13 cellular contexts compared by ENCODE assay signal in the genomic region with DNA sequence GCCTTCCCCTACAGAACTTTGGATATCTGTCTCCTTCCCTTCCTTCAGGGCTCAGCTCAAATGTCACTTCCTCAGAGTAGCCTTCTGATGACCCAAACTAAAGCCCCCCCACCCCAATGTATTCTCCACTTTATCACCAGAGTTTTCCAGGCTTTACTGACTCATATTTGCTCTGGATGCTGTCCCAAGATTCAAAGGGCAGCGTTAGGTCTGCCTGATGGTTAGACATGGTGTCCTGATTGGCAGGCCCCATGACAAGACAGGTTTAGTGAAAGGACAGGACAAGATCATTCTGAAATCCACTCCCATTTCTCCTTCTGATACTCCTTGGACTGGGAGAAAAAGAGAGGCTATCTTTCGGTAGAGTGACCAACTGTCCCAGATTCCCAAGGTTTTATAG. TPM values are rescaled to one million over a fixed set of nuclear protein-coding genes. Genes with fewer than 3 reads are reported as not detected.
DNase-seq lines count a peak whose midpoint lies in the region; ATAC-seq and TF ChIP-seq lines count a peak whose summit lies in the region.
"Had no signal": no experiment of that assay in that cellular context is flagged by ENCODE, and none has a peak within 500 bp of the region (broad histone marks: within the 10 kb centered on the region; RNA-seq: fewer than 3 reads in every experiment).

No MANE protein-coding gene starts in this region.

- intact Hi-C loops in body of pancreas (cut with DNase I) (no loop called here), psoas muscle (cut with DNase I) (loop anchor here in 1 of 2 donors (5.0 kb wide), 1 partner anchor 42 kb away; a partner anchor contains a TSS)

- H3K36me3 ChIP-seq in body of pancreas (replicated peaks in 1 of 2; ENCODE audit: insufficient read depth in 1 of 2, low read depth in 2 of 2) (no peaks in the 10 kb centered on the region), liver (ENCODE audit: control insufficient read depth in 4 of 4, insufficient read depth in 3 of 4, low read depth in 1 of 4, low read length in 3 of 4) (no peaks in the 10 kb centered on the region), psoas muscle (ENCODE audit: insufficient read depth in 1 of 2, low read depth in 1 of 2) (no peaks in the 10 kb centered on the region)
- H3K36me3 ChIP-seq: BLaER1 had no signal

- H3K27ac ChIP-seq in body of pancreas (peak overlapping the region; percentile 52 to 74 (median 62)), liver (ENCODE audit: low read depth in 1 of 2, low read length in 2 of 2) (peak overlapping the region; percentile 49 to 60), psoas muscle (peak overlapping the region; percentile 56)
- H3K27ac ChIP-seq: BLaER1 had no signal

- H3K4me3 ChIP-seq in body of pancreas, result no peak overlapping the region
- no peak overlapping the region for H3K4me3 ChIP-seq in liver (ENCODE audit: low read depth in 1 of 3, low read length in 3 of 3)
- no peak overlapping the region for H3K4me3 ChIP-seq in psoas muscle
- H3K4me3 ChIP-seq: BLaER1 had no signal

- ATAC-seq in body of pancreas, result no peak
- peak in 3 of 4 donors; percentile 23 to 50 (median 33) for ATAC-seq in psoas muscle
- no peak for ATAC-seq in activated naive CD4-positive, alpha-beta T cell treated with anti-CD3 and anti-CD28 coated beads, Interleukin-2, amount 50 U/mL, for 72 hours

- H3K27ac Mint-ChIP-seq in activated naive CD4-positive, alpha-beta T cell treated with anti-CD3 and anti-CD28 coated beads, Interleukin-2, amount 50 U/mL, for 72 hours, result no peak overlapping the region

- H3K9me3 Mint-ChIP-seq in activated naive CD4-positive, alpha-beta T cell treated with anti-CD3 and anti-CD28 coated beads, Interleukin-2, amount 50 U/mL, for 72 hours, result no peaks in the 10 kb centered on the region
- H3K9me3 Mint-ChIP-seq: CD8-positive, alpha-beta memory T cell had no signal

- WGBS in body of pancreas, 2 donors, result 54 to 73% methylated on average over 2 of the region's 2 CpGs
- WGBS in liver, result 56% methylated on average over 2 of the region's 2 CpGs
- WGBS in psoas muscle, 3 donors, result 83 to 88% (median 85%) methylated on average over 2 of the region's 2 CpGs

- H3K27me3 ChIP-seq in body of pancreas (no peaks in the 10 kb centered on the region), liver (ENCODE audit: control insufficient read depth in 4 of 4, insufficient read depth in 4 of 4, low read length in 3 of 4) (no peaks in the 10 kb centered on the region), psoas muscle (ENCODE audit: insufficient read depth in 3 of 3, low read length in 2 of 3) (no peaks in the 10 kb centered on the region)
- H3K27me3 ChIP-seq: BLaER1 had no signal

- TF ChIP-seq RAD21 in liver (IDR thresholded peaks at IDR 0.05), result no peak

- peaks cover 0 to 5% (median 0%) of the 10 kb centered on the region in 3 donors for H3K9me3 ChIP-seq in body of pancreas
- no peaks in the 10 kb centered on the region for H3K9me3 ChIP-seq in liver (ENCODE audit: control insufficient read depth in 4 of 4, low read length in 3 of 4)
- H3K9me3 ChIP-seq in psoas muscle, result no peaks in the 10 kb centered on the region
- H3K9me3 ChIP-seq: BLaER1, Caco-2 had no signal

- H3K4me1 ChIP-seq in body of pancreas (peaks cover 47% of the 10 kb centered on the region), liver (ENCODE audit: control insufficient read depth in 4 of 4, insufficient read depth in 4 of 4, low read length in 3 of 4) (peaks cover 0 to 10% (median 2%) of the 10 kb centered on the region in 4 donors), psoas muscle (peaks cover 9% of the 10 kb centered on the region)
- H3K4me1 ChIP-seq: BLaER1 had no signal

- TF ChIP-seq POLR2A in body of pancreas (IDR thresholded peaks at IDR 0.05), result no peak

- DNase-seq in EH (ENCODE audit: low read depth), result peak; percentile 2
- peak in 3 of 4 donors; percentile 36 to 39 (median 38) for DNase-seq in body of pancreas
- no peak for DNase-seq in psoas muscle
- no peak for DNase-seq in activated naive CD4-positive, alpha-beta T cell treated with anti-CD3 and anti-CD28 coated beads, Interleukin-2, amount 50 U/mL, for 72 hours (ENCODE audit: low spot score in 2 of 2)
- DNase-seq in activated naive CD4-positive, alpha-beta T cell treated with anti-CD3 and anti-CD28 coated beads, Interleukin-2, amount 50 U/mL, for 16 hours, result no peak
- DNase-seq in GM19240 (ENCODE audit: insufficient read length, low spot score), result no peak
- DNase-seq: DND-41, GF-D8, KG1 had no signal

- H3K36me3 Mint-ChIP-seq in activated naive CD4-positive, alpha-beta T cell treated with anti-CD3 and anti-CD28 coated beads, Interleukin-2, amount 50 U/mL, for 72 hours, result no peaks in the 10 kb centered on the region
- H3K36me3 Mint-ChIP-seq: CD8-positive, alpha-beta memory T cell had no signal

- TF ChIP-seq CTCF in body of pancreas (IDR thresholded peaks at IDR 0.05) (no peak), liver (IDR thresholded peaks at IDR 0.05; ENCODE audit: low read depth, low read length, missing input control) (no peak), psoas muscle (IDR thresholded peaks at IDR 0.05) (no peak)

- no peak overlapping the region for H3K9ac ChIP-seq in liver (ENCODE audit: low read depth in 1 of 2, low read length in 2 of 2)
- H3K9ac ChIP-seq: BLaER1 had no signal

TF ChIP-seq in liver, 16 proteins besides CTCF, POLR2A, EP300 and RAD21 (continues in another document):
- no peak for TF ChIP-seq NR2F2 (IDR thresholded peaks at IDR 0.05)
- peak; percentile 43 to 84 for TF ChIP-seq JUND (IDR thresholded peaks at IDR 0.05)
- TF ChIP-seq, protein P1, sequence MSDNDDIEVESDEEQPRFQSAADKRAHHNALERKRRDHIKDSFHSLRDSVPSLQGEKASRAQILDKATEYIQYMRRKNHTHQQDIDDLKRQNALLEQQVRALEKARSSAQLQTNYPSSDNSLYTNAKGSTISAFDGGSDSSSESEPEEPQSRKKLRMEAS (IDR thresholded peaks at IDR 0.05), result no peak
- TF ChIP-seq EGR1 (IDR thresholded peaks at IDR 0.05; ENCODE audit: low read depth in 2 of 2), result no peak
- TF ChIP-seq GABPA (IDR thresholded peaks at IDR 0.05 in 1 of 2, conservative IDR thresholded peaks at IDR 0.05 in 1 of 2), result no peak
- TF ChIP-seq, protein P2, sequence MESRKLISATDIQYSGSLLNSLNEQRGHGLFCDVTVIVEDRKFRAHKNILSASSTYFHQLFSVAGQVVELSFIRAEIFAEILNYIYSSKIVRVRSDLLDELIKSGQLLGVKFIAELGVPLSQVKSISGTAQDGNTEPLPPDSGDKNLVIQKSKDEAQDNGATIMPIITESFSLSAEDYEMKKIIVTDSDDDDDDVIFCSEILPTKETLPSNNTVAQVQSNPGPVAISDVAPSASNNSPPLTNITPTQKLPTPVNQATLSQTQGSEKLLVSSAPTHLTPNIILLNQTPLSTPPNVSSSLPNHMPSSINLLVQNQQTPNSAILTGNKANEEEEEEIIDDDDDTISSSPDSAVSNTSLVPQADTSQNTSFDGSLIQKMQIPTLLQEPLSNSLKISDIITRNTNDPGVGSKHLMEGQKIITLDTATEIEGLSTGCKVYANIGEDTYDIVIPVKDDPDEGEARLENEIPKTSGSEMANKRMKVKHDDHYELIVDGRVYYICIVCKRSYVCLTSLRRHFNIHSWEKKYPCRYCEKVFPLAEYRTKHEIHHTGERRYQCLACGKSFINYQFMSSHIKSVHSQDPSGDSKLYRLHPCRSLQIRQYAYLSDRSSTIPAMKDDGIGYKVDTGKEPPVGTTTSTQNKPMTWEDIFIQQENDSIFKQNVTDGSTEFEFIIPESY (IDR thresholded peaks at IDR 0.05), result peak; percentile 19
- peak; percentile 55 for TF ChIP-seq HNF4G (IDR thresholded peaks at IDR 0.05)
- TF ChIP-seq, protein P3, sequence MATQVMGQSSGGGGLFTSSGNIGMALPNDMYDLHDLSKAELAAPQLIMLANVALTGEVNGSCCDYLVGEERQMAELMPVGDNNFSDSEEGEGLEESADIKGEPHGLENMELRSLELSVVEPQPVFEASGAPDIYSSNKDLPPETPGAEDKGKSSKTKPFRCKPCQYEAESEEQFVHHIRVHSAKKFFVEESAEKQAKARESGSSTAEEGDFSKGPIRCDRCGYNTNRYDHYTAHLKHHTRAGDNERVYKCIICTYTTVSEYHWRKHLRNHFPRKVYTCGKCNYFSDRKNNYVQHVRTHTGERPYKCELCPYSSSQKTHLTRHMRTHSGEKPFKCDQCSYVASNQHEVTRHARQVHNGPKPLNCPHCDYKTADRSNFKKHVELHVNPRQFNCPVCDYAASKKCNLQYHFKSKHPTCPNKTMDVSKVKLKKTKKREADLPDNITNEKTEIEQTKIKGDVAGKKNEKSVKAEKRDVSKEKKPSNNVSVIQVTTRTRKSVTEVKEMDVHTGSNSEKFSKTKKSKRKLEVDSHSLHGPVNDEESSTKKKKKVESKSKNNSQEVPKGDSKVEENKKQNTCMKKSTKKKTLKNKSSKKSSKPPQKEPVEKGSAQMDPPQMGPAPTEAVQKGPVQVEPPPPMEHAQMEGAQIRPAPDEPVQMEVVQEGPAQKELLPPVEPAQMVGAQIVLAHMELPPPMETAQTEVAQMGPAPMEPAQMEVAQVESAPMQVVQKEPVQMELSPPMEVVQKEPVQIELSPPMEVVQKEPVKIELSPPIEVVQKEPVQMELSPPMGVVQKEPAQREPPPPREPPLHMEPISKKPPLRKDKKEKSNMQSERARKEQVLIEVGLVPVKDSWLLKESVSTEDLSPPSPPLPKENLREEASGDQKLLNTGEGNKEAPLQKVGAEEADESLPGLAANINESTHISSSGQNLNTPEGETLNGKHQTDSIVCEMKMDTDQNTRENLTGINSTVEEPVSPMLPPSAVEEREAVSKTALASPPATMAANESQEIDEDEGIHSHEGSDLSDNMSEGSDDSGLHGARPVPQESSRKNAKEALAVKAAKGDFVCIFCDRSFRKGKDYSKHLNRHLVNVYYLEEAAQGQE (IDR thresholded peaks at IDR 0.05), result peak; percentile 62
- peak; percentile 40 for TF ChIP-seq FOXA1 (IDR thresholded peaks at IDR 0.05)
- TF ChIP-seq, protein P4, sequence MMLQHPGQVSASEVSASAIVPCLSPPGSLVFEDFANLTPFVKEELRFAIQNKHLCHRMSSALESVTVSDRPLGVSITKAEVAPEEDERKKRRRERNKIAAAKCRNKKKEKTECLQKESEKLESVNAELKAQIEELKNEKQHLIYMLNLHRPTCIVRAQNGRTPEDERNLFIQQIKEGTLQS (IDR thresholded peaks at IDR 0.05), result peak; percentile 62
- TF ChIP-seq YY1 (IDR thresholded peaks at IDR 0.05), result peak; percentile 89
- TF ChIP-seq FOXA2 (IDR thresholded peaks at IDR 0.05), result peak; percentile 28

RNA-seq across cellular contexts. Expression of a gene that starts 22.6 kb away (rescaled TPM):
- total RNA-seq in body of pancreas (10 to 100 TPM; 10.9 to 18.5 TPM), liver (10 to 100 TPM in 1 of 2 donors, 1 to 10 TPM in 1; 2.7 to 29.4 TPM), psoas muscle (10 to 100 TPM; 14.1 to 22.5 (median 20.1) TPM)
- polyA plus RNA-seq in liver (1 to 10 TPM in 1 of 2 donors, under 1 TPM in 1; 0.88 to 3.5 TPM), psoas muscle (10 to 100 TPM; 18.2 to 45.6 (median 34.6) TPM)
- 10 to 100 TPM; 48.0 to 51.0 TPM for total RNA-seq in activated naive CD4-positive, alpha-beta T cell treated with anti-CD3 and anti-CD28 coated beads, Interleukin-2, amount 50 U/mL, for 72 hours

RNA-seq across cellular contexts. Expression of a gene that starts 41.6 kb away (rescaled TPM):
- total RNA-seq in body of pancreas (10 to 100 TPM; 42.5 to 43.6 TPM), liver (10 to 100 TPM in 1 of 2 donors, 1 to 10 TPM in 1; 9.2 to 31.5 TPM), psoas muscle (1 to 10 TPM; 5.0 to 9.6 (median 8.0) TPM)
- polyA plus RNA-seq in liver (1 to 10 TPM; 2.9 to 9.1 TPM), psoas muscle (1 to 10 TPM; 2.1 to 7.7 (median 6.7) TPM)
- 10 to 100 TPM; 15.0 to 16.1 TPM for total RNA-seq in activated naive CD4-positive, alpha-beta T cell treated with anti-CD3 and anti-CD28 coated beads, Interleukin-2, amount 50 U/mL, for 72 hours

Comparison
In these comparisons a context has a peak if more than half of its experiments do, and no peak if none do; other contexts are left out.
1. DNase-seq: peak in EH (single experiment) and body of pancreas (3 of 4); none in psoas muscle (0 of 2), activated naive CD4-positive, alpha-beta T cell treated with anti-CD3 and anti-CD28 coated beads, Interleukin-2, amount 50 U/mL, for 72 hours (0 of 2), activated naive CD4-positive, alpha-beta T cell treated with anti-CD3 and anti-CD28 coated beads, Interleukin-2, amount 50 U/mL, for 16 hours (single experiment) and GM19240 (single experiment).
2. ATAC-seq: peak in psoas muscle (3 of 4); none in body of pancreas (single experiment) and activated naive CD4-positive, alpha-beta T cell treated with anti-CD3 and anti-CD28 coated beads, Interleukin-2, amount 50 U/mL, for 72 hours (0 of 2).
3. Peak in every context shown above with its lines, with median percentiles within 50 percentile points of each other: H3K27ac ChIP-seq.